Comparison of ENCODE assay signal across 10 cellular contexts in genomic region chr5:95924720-95925119, GRCh38. TPM values are rescaled to one million over a fixed set of nuclear protein-coding genes. Genes with fewer than 3 reads are reported as not detected.
DNase-seq lines count a peak whose midpoint lies in the region; ATAC-seq and TF ChIP-seq lines count a peak whose summit lies in the region.
"Had no signal": no experiment of that assay in that cellular context is flagged by ENCODE, and none has a peak within 500 bp of the region (broad histone marks: within the 10 kb centered on the region; RNA-seq: fewer than 3 reads in every experiment).

No MANE protein-coding gene starts in this region.

- H3K4me1 ChIP-seq in cardiac muscle cell (ENCODE audit: low read depth) = peaks cover 22% of the 10 kb centered on the region

- no peaks in the 10 kb centered on the region for H3K36me3 ChIP-seq in cardiac muscle cell

- peaks cover 7 to 22% of the 10 kb centered on the region in 2 donors for H3K36me3 Mint-ChIP-seq in stimulated activated naive B cell treated with anti-CD40 and anti-IgM and Interleukin-4, amounts not matched to agents 10 μg/mL and 1 μg/mL and 100 μg/mL, for 72 hours
- H3K36me3 Mint-ChIP-seq in activated T-helper 2 cell treated with anti-CD3 and anti-CD28 coated beads, Interferon-gamma antibody, Interleukin-2, Interleukin-4, amounts not matched to agents 10 μg/mL and 5 μg/mL and 100 μg/mL, durations not matched to agents 14 hours and 24 hours and 36 hours (ENCODE audit: low read depth) = peaks cover 64% of the 10 kb centered on the region

- peak overlapping the region; percentile 10 for H3K27ac ChIP-seq in cardiac muscle cell

- H3K4me3 ChIP-seq in cardiac muscle cell = no peak overlapping the region

- peaks cover 32 to 54% of the 10 kb centered on the region in 2 donors for H3K4me1 Mint-ChIP-seq in stimulated activated naive B cell treated with anti-CD40 and anti-IgM and Interleukin-4, amounts not matched to agents 10 μg/mL and 1 μg/mL and 100 μg/mL, for 72 hours
- H3K4me1 Mint-ChIP-seq in activated T-helper 2 cell treated with anti-CD3 and anti-CD28 coated beads, Interferon-gamma antibody, Interleukin-2, Interleukin-4, amounts not matched to agents 10 μg/mL and 5 μg/mL and 100 μg/mL, durations not matched to agents 14 hours and 24 hours and 36 hours (ENCODE audit: low read depth) = peaks cover 55% of the 10 kb centered on the region

- no peak overlapping the region for H3K4me3 Mint-ChIP-seq in stimulated activated naive B cell treated with anti-CD40 and anti-IgM and Interleukin-4, amounts not matched to agents 10 μg/mL and 1 μg/mL and 100 μg/mL, for 72 hours
- H3K4me3 Mint-ChIP-seq in activated T-helper 2 cell treated with anti-CD3 and anti-CD28 coated beads, Interferon-gamma antibody, Interleukin-2, Interleukin-4, amounts not matched to agents 10 μg/mL and 5 μg/mL and 100 μg/mL, durations not matched to agents 14 hours and 24 hours and 36 hours (ENCODE audit: low read depth) = no peak overlapping the region
- H3K4me3 Mint-ChIP-seq: activated naive CD8-positive, alpha-beta T cell treated with anti-CD3 and anti-CD28 coated beads, Interleukin-2, amount 10 ng/mL, durations not matched to agents 7 days and 5 days had no signal

- peak; percentile 22 for ATAC-seq in GM21390 (IDR thresholded peaks at IDR 0.05; ENCODE audit: unreplicated experiment)
- no peak for ATAC-seq in stimulated activated naive B cell treated with anti-CD40 and anti-IgM and Interleukin-4, amounts not matched to agents 10 μg/mL and 1 μg/mL and 100 μg/mL, for 72 hours (replicated peaks)

- DNase-seq in AG09319 (ENCODE audit: extremely low read depth, low read depth) (peak; percentile 19), NCI-H69 (lab: John Stamatoyannopoulos, UW) (peak; percentile 94), cardiac muscle cell (ENCODE audit: low read depth in 1 of 2, low spot score in 1 of 2) (peak in 1 of 2 donors; percentile 51), mucosa of gallbladder (ENCODE audit: low spot score) (no peak), NCI-H526 treated with DMSO at 0.1 percent for 48 hours (lab: John Stamatoyannopoulos, UW) (no peak)
- DNase-seq in stimulated activated naive B cell treated with anti-CD40 and anti-IgM and Interleukin-4, amounts not matched to agents 10 μg/mL and 1 μg/mL and 100 μg/mL, for 72 hours = no peak
- DNase-seq in activated T-helper 2 cell treated with anti-CD3 and anti-CD28 coated beads, Interferon-gamma antibody, Interleukin-2, Interleukin-4, amounts not matched to agents 10 μg/mL and 5 μg/mL and 100 μg/mL, durations not matched to agents 14 hours and 24 hours and 36 hours (ENCODE audit: low spot score) = no peak
- DNase-seq: activated naive CD8-positive, alpha-beta T cell treated with anti-CD3 and anti-CD28 coated beads, Interleukin-2, amount 10 ng/mL, durations not matched to agents 7 days and 5 days had no signal

- no peak overlapping the region for H3K27ac Mint-ChIP-seq in stimulated activated naive B cell treated with anti-CD40 and anti-IgM and Interleukin-4, amounts not matched to agents 10 μg/mL and 1 μg/mL and 100 μg/mL, for 72 hours
- no peak overlapping the region for H3K27ac Mint-ChIP-seq in activated T-helper 2 cell treated with anti-CD3 and anti-CD28 coated beads, Interferon-gamma antibody, Interleukin-2, Interleukin-4, amounts not matched to agents 10 μg/mL and 5 μg/mL and 100 μg/mL, durations not matched to agents 14 hours and 24 hours and 36 hours
- H3K27ac Mint-ChIP-seq: activated naive CD8-positive, alpha-beta T cell treated with anti-CD3 and anti-CD28 coated beads, Interleukin-2, amount 10 ng/mL, durations not matched to agents 7 days and 5 days; T-helper 1 cell treated with Interleukin-12 subunit alpha and Interleukin-12 subunit beta and Interleukin-4 antibody, amounts not matched to agents 30 μg/mL and 1 μg/mL, for 36 hours had no signal

- no peaks in the 10 kb centered on the region for H3K9me3 Mint-ChIP-seq in stimulated activated naive B cell treated with anti-CD40 and anti-IgM and Interleukin-4, amounts not matched to agents 10 μg/mL and 1 μg/mL and 100 μg/mL, for 72 hours
- no peaks in the 10 kb centered on the region for H3K9me3 Mint-ChIP-seq in activated T-helper 2 cell treated with anti-CD3 and anti-CD28 coated beads, Interferon-gamma antibody, Interleukin-2, Interleukin-4, amounts not matched to agents 10 μg/mL and 5 μg/mL and 100 μg/mL, durations not matched to agents 14 hours and 24 hours and 36 hours
- H3K9me3 Mint-ChIP-seq: activated naive CD8-positive, alpha-beta T cell treated with anti-CD3 and anti-CD28 coated beads, Interleukin-2, amount 10 ng/mL, durations not matched to agents 7 days and 5 days; T-helper 1 cell treated with Interleukin-12 subunit alpha and Interleukin-12 subunit beta and Interleukin-4 antibody, amounts not matched to agents 30 μg/mL and 1 μg/mL, for 36 hours had no signal

- intact Hi-C loops in activated T-helper 2 cell treated with anti-CD3 and anti-CD28 coated beads, Interferon-gamma antibody, Interleukin-2, Interleukin-4, amounts not matched to agents 10 μg/mL and 5 μg/mL and 100 μg/mL, durations not matched to agents 14 hours and 24 hours and 36 hours (cut with micrococcal nuclease) = loop anchor here (5.0 kb wide), 1 partner anchor 143 kb away; no protein-coding TSS in a partner anchor

- no peaks in the 10 kb centered on the region for H3K27me3 ChIP-seq in cardiac muscle cell

- no peaks in the 10 kb centered on the region for H3K9me3 ChIP-seq in cardiac muscle cell (ENCODE audit: low read depth)

- TF ChIP-seq CTCF in AG09319 (IDR thresholded peaks at IDR 0.05; ENCODE audit: low read depth, low read length) = no peak
- no peak for TF ChIP-seq CTCF in cardiac muscle cell (IDR thresholded peaks at IDR 0.05; ENCODE audit: low read depth, low read length)

- H3K27me3 Mint-ChIP-seq in stimulated activated naive B cell treated with anti-CD40 and anti-IgM and Interleukin-4, amounts not matched to agents 10 μg/mL and 1 μg/mL and 100 μg/mL, for 72 hours = no peaks in the 10 kb centered on the region
- no peaks in the 10 kb centered on the region for H3K27me3 Mint-ChIP-seq in activated T-helper 2 cell treated with anti-CD3 and anti-CD28 coated beads, Interferon-gamma antibody, Interleukin-2, Interleukin-4, amounts not matched to agents 10 μg/mL and 5 μg/mL and 100 μg/mL, durations not matched to agents 14 hours and 24 hours and 36 hours (ENCODE audit: low read depth)
- H3K27me3 Mint-ChIP-seq: activated naive CD8-positive, alpha-beta T cell treated with anti-CD3 and anti-CD28 coated beads, Interleukin-2, amount 10 ng/mL, durations not matched to agents 7 days and 5 days had no signal

RNA-seq across cellular contexts. Expression of gene ELL2, which starts 36.9 kb away (rescaled TPM):
- total RNA-seq in cardiac muscle cell (22.1 and 41.8 TPM in 2 replicates), mucosa of gallbladder (49.0 TPM)
- 18.7 and 36.7 TPM in 2 replicates for polyA plus RNA-seq in cardiac muscle cell
- total RNA-seq in activated T-helper 2 cell treated with anti-CD3 and anti-CD28 coated beads, Interferon-gamma antibody, Interleukin-2, Interleukin-4, amounts not matched to agents 10 μg/mL and 5 μg/mL and 100 μg/mL, durations not matched to agents 14 hours and 24 hours and 36 hours = 124 and 135 TPM in 2 replicates

Comparison
In these comparisons a context has a peak if more than half of its experiments do, and no peak if none do; other contexts are left out.
1. DNase-seq: peak in AG09319 (single experiment) and NCI-H69 (single experiment); none in stimulated activated naive B cell treated with anti-CD40 and anti-IgM and Interleukin-4, amounts not matched to agents 10 μg/mL and 1 μg/mL and 100 μg/mL, for 72 hours (single experiment), activated T-helper 2 cell treated with anti-CD3 and anti-CD28 coated beads, Interferon-gamma antibody, Interleukin-2, Interleukin-4, amounts not matched to agents 10 μg/mL and 5 μg/mL and 100 μg/mL, durations not matched to agents 14 hours and 24 hours and 36 hours (single experiment), mucosa of gallbladder (single experiment) and NCI-H526 treated with DMSO at 0.1 percent for 48 hours (single experiment).